11 cellular contexts compared by ENCODE assay signal in genomic region chr5:139684881-139685749, GRCh38. TPM values are rescaled to one million over a fixed set of nuclear protein-coding genes. Genes with fewer than 3 reads are reported as not detected.
A peak's percentile ranks its signal among the peaks of the same experiment; 100 is the strongest.
DNase-seq lines count a peak whose midpoint lies in the region; ATAC-seq and TF ChIP-seq lines count a peak whose summit lies in the region.
"Had no signal": no experiment of that assay in that cellular context is flagged by ENCODE, and none has a peak within 500 bp of the region (broad histone marks: within the 10 kb centered on the region; RNA-seq: fewer than 3 reads in every experiment).

No MANE protein-coding gene starts in this region.

- H3K4me3 ChIP-seq in BJ (ENCODE audit: low read depth, low read length), result no peak overlapping the region
- H3K4me3 ChIP-seq in mesodermal cell (ENCODE audit: extremely low read depth, insufficient read depth, low read length, poor library complexity, severe bottlenecking), result no peak overlapping the region
- H3K4me3 ChIP-seq: cardiac muscle cell had no signal

- CTCF ChIA-PET in BJ (lab: Yijun Ruan, JAX), result interaction anchor here (1.4 to 3.2 kb wide), 3 partner anchors 8 to 81 kb away, joined by 4 to 20 read pairs (median 9); no protein-coding TSS in a partner anchor

- no peaks in the 10 kb centered on the region for H3K27me3 ChIP-seq in BJ (ENCODE audit: control insufficient read depth, insufficient read depth, low read length)
- H3K27me3 ChIP-seq: cardiac muscle cell had no signal

- POLR2A ChIA-PET in BJ (lab: Charles Lee), result no interaction called here

- TF ChIP-seq CTCF in BJ (IDR thresholded peaks at IDR 0.05; ENCODE audit: insufficient read depth, low read depth, low read length), result peak; percentile 9; the same call in 1 of the 2 replicates

- 77 to 84% methylated on average over 12 to 14 of the region's 19 CpGs for WGBS in mesodermal cell (ENCODE audit: insufficient coverage in 2 of 2), 2 experiments

- peaks cover 22% of the 10 kb centered on the region for H3K36me3 ChIP-seq in BJ (ENCODE audit: control insufficient read depth, insufficient read depth, low read length)
- H3K36me3 ChIP-seq in KOPT-K1 (ENCODE audit: insufficient read depth, low read length), result peaks cover 35% of the 10 kb centered on the region; the same call in 1 of the 2 replicates
- peaks cover 54% of the 10 kb centered on the region for H3K36me3 ChIP-seq in mesodermal cell (ENCODE audit: control insufficient read depth, insufficient read depth, low read length)

- DNase-seq in BJ (ENCODE audit: low read depth) (no peak), cerebellar cortex (ENCODE audit: low spot score) (peak; percentile 83), SKM-1 treated with dmso at 0.1 percent for 144 hours (lab: John Stamatoyannopoulos, UW; ENCODE audit: unreplicated experiment) (no peak), GDM1 (lab: John Stamatoyannopoulos, UW) (no peak)
- DNase-seq in activated CD4-positive, CD25-positive, alpha-beta regulatory T cell treated with anti-CD3 and anti-CD28 coated beads, Interleukin-2, amount 50 U/mL, for 72 hours, result no peak
- DNase-seq: Calu3, SHP77 treated with DMSO at 0.1 percent for 48 hours had no signal

- H3K27ac ChIP-seq in KOPT-K1 (ENCODE audit: low read depth, low read length, poor library complexity, severe bottlenecking) (peak overlapping the region; percentile 60), mesodermal cell (ENCODE audit: low read depth, low read length, severe bottlenecking) (peak overlapping the region; percentile 45)

- ATAC-seq in HG02571 (IDR thresholded peaks at IDR 0.05; ENCODE audit: unreplicated experiment), result no peak

- no peaks in the 10 kb centered on the region for H3K9me3 ChIP-seq in KOPT-K1 (ENCODE audit: insufficient read depth, low read length, poor library complexity, severe bottlenecking)
- no peaks in the 10 kb centered on the region for H3K9me3 ChIP-seq in mesodermal cell (ENCODE audit: control insufficient read depth, low read length)

- H3K4me1 ChIP-seq in mesodermal cell (ENCODE audit: control insufficient read depth, insufficient read depth, low read length, poor library complexity, severe bottlenecking), result peaks cover 58% of the 10 kb centered on the region

RNA-seq across cellular contexts. Expression of gene CXXC5, which starts 37.0 kb away (rescaled TPM):
- 36.5 and 50.4 TPM in 2 replicates for polyA plus RNA-seq in BJ (2011; rRNA removed)
- 20.3 and 23.6 TPM in 2 replicates for polyA minus RNA-seq in BJ (2011; rRNA and poly(A)+ RNA removed)
- 118 TPM for polyA plus RNA-seq in mesodermal cell (2013, experiment 1 of 2)
- 93.8 TPM for polyA plus RNA-seq in mesodermal cell (2013, experiment 2 of 2)
